8 cellular contexts compared by ENCODE assay signal in genomic region chr5:69024241-69024651, GRCh38.
DNase-seq lines count a peak whose midpoint lies in the region; ATAC-seq and TF ChIP-seq lines count a peak whose summit lies in the region.

No MANE protein-coding gene starts in this region.

- H3K79me2 ChIP-seq in PC-3 (ENCODE audit: low read length), result no peaks in the 10 kb centered on the region

- H3K14ac ChIP-seq in mesenchymal stem cell (ENCODE audit: low read length in 2 of 2), result no peak overlapping the region

- no peaks in the 10 kb centered on the region for H4K20me1 ChIP-seq in PC-3 (ENCODE audit: low read length)

- POLR2A ChIA-PET in PC-3 (lab: Charles Lee; ENCODE audit: unreplicated experiment), result no interaction called here

- no peak overlapping the region for H2BK15ac ChIP-seq in mesenchymal stem cell (ENCODE audit: low read depth, poor library complexity, severe bottlenecking)

- no peak overlapping the region for H3K27ac Mint-ChIP-seq in immature natural killer cell

- CTCF ChIA-PET in PC-3 (lab: Charles Lee), result interaction anchor here (0.6 kb wide), 1 partner anchor 277 kb away, joined by 3 read pairs; no protein-coding TSS in a partner anchor

- H3K9me3 Mint-ChIP-seq in immature natural killer cell, result no peaks in the 10 kb centered on the region

- ATAC-seq in PC-3, result peak; percentile 82
- ATAC-seq in GM21447 (IDR thresholded peaks at IDR 0.05; ENCODE audit: unreplicated experiment), result no peak

- H3K18ac ChIP-seq in mesenchymal stem cell (ENCODE audit: low read depth in 1 of 2, low read length in 2 of 2), result no peak overlapping the region

- H3K36me3 ChIP-seq in H7 (replicated peaks; ENCODE audit: control insufficient read depth, insufficient read depth, low read length), result no peaks in the 10 kb centered on the region
- no peaks in the 10 kb centered on the region for H3K36me3 ChIP-seq in PC-3 (ENCODE audit: low read depth, low read length)
- no peaks in the 10 kb centered on the region for H3K36me3 ChIP-seq in mesenchymal stem cell (ENCODE audit: control insufficient read depth in 1 of 2, insufficient read depth in 2 of 2, low read depth in 1 of 2, low read length in 2 of 2)

- no peak overlapping the region for H3K4me3 Mint-ChIP-seq in immature natural killer cell

- 56% methylated on average over 5 of the region's 5 CpGs for WGBS in mesenchymal stem cell

- no peaks in the 10 kb centered on the region for H3K9me3 ChIP-seq in PC-3 (ENCODE audit: low read length)
- no peaks in the 10 kb centered on the region for H3K9me3 ChIP-seq in mesenchymal stem cell (ENCODE audit: control insufficient read depth, low read length)

- DNase-seq in D341Med (ENCODE audit: low spot score) (peak; percentile 63), H7 (peak; percentile 70), PC-3 (peak; percentile 64), choroid plexus epithelial cell (ENCODE audit: low read depth) (peak; percentile 67), mesenchymal stem cell (peak; percentile 39), dedifferentiated amniotic fluid mesenchymal stem cell (ENCODE audit: extremely low spot score) (no peak), immature natural killer cell (no peak)

- no peak overlapping the region for H4K91ac ChIP-seq in mesenchymal stem cell (ENCODE audit: low read length)

- intact Hi-C loops in PC-3 (cut with micrococcal nuclease), result no loop called here

- no peaks in the 10 kb centered on the region for H3F3A ChIP-seq in PC-3 (ENCODE audit: low read length, unreplicated experiment)

- H2AFZ ChIP-seq in PC-3 (ENCODE audit: low read length) (no peak overlapping the region), mesenchymal stem cell (ENCODE audit: low read depth, low read length) (no peak overlapping the region)

- H3K4me2 ChIP-seq in PC-3 (ENCODE audit: low read length) (no peak overlapping the region), mesenchymal stem cell (ENCODE audit: low read length, poor library complexity, severe bottlenecking) (no peak overlapping the region)

- no peaks in the 10 kb centered on the region for H3K4me1 Mint-ChIP-seq in immature natural killer cell

- H2BK5ac ChIP-seq in mesenchymal stem cell (ENCODE audit: low read depth, low read length, poor library complexity, severe bottlenecking), result no peak overlapping the region

- peaks cover 0 to 12% (median 5%) of the 10 kb centered on the region in 3 donors for H3K27me3 Mint-ChIP-seq in immature natural killer cell (ENCODE audit: low read depth in 3 of 3)

- no peaks in the 10 kb centered on the region for H3K36me3 Mint-ChIP-seq in immature natural killer cell

- H3K9ac ChIP-seq in PC-3 (ENCODE audit: low read length), result no peak overlapping the region
- no peak overlapping the region for H3K9ac ChIP-seq in mesenchymal stem cell (ENCODE audit: low read length)

- BruUV-seq in PC-3 (replicated peaks; lab: Mats Ljungman, UMichigan), result no TSS peak

- H2BK120ac ChIP-seq in mesenchymal stem cell (ENCODE audit: low read depth, low read length), result no peak overlapping the region

- no peaks in the 10 kb centered on the region for H3K4me1 ChIP-seq in PC-3 (ENCODE audit: insufficient read depth, low read length)
- H3K4me1 ChIP-seq in mesenchymal stem cell (ENCODE audit: control insufficient read depth, insufficient read depth, low read depth, low read length), result no peaks in the 10 kb centered on the region

- H3K27me3 ChIP-seq in H7 (ENCODE audit: control insufficient read depth, insufficient read depth, low read length) (no peaks in the 10 kb centered on the region), PC-3 (ENCODE audit: low read length) (no peaks in the 10 kb centered on the region; the same call in 1 of the 2 replicates), mesenchymal stem cell (ENCODE audit: control insufficient read depth in 1 of 2, insufficient read depth in 1 of 2, low read length in 2 of 2) (peaks cover 4 to 15% of the 10 kb centered on the region in 2 experiments)

- H3K79me1 ChIP-seq in mesenchymal stem cell (replicated peaks; ENCODE audit: low read length, poor library complexity, severe bottlenecking), result no peaks in the 10 kb centered on the region

- H3K4me3 ChIP-seq in H7 (ENCODE audit: insufficient read depth, low read depth, low read length) (no peak overlapping the region), PC-3 (ENCODE audit: low read length) (no peak overlapping the region), choroid plexus epithelial cell (ENCODE audit: low read depth, low read length) (no peak overlapping the region), mesenchymal stem cell (ENCODE audit: insufficient read depth in 1 of 2, low read depth in 1 of 2, low read length in 2 of 2) (no peak overlapping the region)

- H4K8ac ChIP-seq in mesenchymal stem cell (ENCODE audit: low read length), result no peak overlapping the region

- H3K4ac ChIP-seq in mesenchymal stem cell (ENCODE audit: low read depth in 1 of 2, low read length in 2 of 2), result no peak overlapping the region

- H3K27ac ChIP-seq in PC-3 (ENCODE audit: low read length) (no peak overlapping the region), mesenchymal stem cell (ENCODE audit: low read length, poor library complexity, severe bottlenecking) (no peak overlapping the region)

- TF ChIP-seq CTCF in PC-3 (conservative IDR thresholded peaks at IDR 0.05; ENCODE audit: low read depth, low read length) (peak; percentile 80), choroid plexus epithelial cell (conservative IDR thresholded peaks at IDR 0.05; ENCODE audit: low read depth, low read length) (peak; percentile 65)

- no peaks in the 10 kb centered on the region for H3K9me2 ChIP-seq in PC-3 (replicated peaks; ENCODE audit: low read length)

- no peak overlapping the region for H2BK12ac ChIP-seq in mesenchymal stem cell (ENCODE audit: low read length in 2 of 2)

- no peak overlapping the region for H3K23ac ChIP-seq in mesenchymal stem cell (ENCODE audit: low read length in 2 of 2)

- no peak overlapping the region for H2AK5ac ChIP-seq in mesenchymal stem cell (ENCODE audit: low read length, severe bottlenecking)

Comparison
In these comparisons a context has a peak if more than half of its experiments do, and no peak if none do; other contexts are left out.
1. DNase-seq: peak in D341Med (single experiment), H7 (single experiment), PC-3 (single experiment), choroid plexus epithelial cell (single experiment) and mesenchymal stem cell (single experiment); none in dedifferentiated amniotic fluid mesenchymal stem cell (single experiment) and immature natural killer cell (0 of 3).